Comparison of ENCODE assay signal across 11 cellular contexts in genomic region chr10:93124580-93125318, GRCh38. TPM values are rescaled to one million over a fixed set of nuclear protein-coding genes. Genes with fewer than 3 reads are reported as not detected.
A peak's percentile ranks its signal among the peaks of the same experiment; 100 is the strongest.
DNase-seq lines count a peak whose midpoint lies in the region; ATAC-seq and TF ChIP-seq lines count a peak whose summit lies in the region.
"Had no signal": no experiment of that assay in that cellular context is flagged by ENCODE, and none has a peak within 500 bp of the region (broad histone marks: within the 10 kb centered on the region; RNA-seq: fewer than 3 reads in every experiment).

No MANE protein-coding gene starts in this region.

- no peaks in the 10 kb centered on the region for H3K36me3 ChIP-seq in hepatocyte (replicated peaks; ENCODE audit: insufficient read depth, low read depth)
- H3K36me3 ChIP-seq in endodermal cell (ENCODE audit: control insufficient read depth, insufficient read depth, low read length), result no peaks in the 10 kb centered on the region
- H3K36me3 ChIP-seq in smooth muscle cell (ENCODE audit: low read depth), result no peaks in the 10 kb centered on the region
- H3K36me3 ChIP-seq: Peyer's patch had no signal

- H3K4me2 ChIP-seq in hepatocyte (no peak overlapping the region), smooth muscle cell (no peak overlapping the region)

- no peaks in the 10 kb centered on the region for H3K4me1 Mint-ChIP-seq in endodermal cell
- H3K4me1 Mint-ChIP-seq: WTC11 had no signal

- H3K4me3 Mint-ChIP-seq in endodermal cell, result no peak overlapping the region
- H3K4me3 Mint-ChIP-seq: WTC11 had no signal

- H3K27me3 ChIP-seq in hepatocyte (no peaks in the 10 kb centered on the region), endodermal cell (ENCODE audit: control insufficient read depth, insufficient read depth, low read length, poor library complexity, severe bottlenecking) (no peaks in the 10 kb centered on the region), smooth muscle cell (ENCODE audit: low read depth) (no peaks in the 10 kb centered on the region)
- H3K27me3 ChIP-seq: Peyer's patch had no signal

- peaks cover 11% of the 10 kb centered on the region for H3K4me1 ChIP-seq in hepatocyte (ENCODE audit: insufficient read depth)
- no peaks in the 10 kb centered on the region for H3K4me1 ChIP-seq in endodermal cell (ENCODE audit: control insufficient read depth, insufficient read depth, low read length)
- no peaks in the 10 kb centered on the region for H3K4me1 ChIP-seq in smooth muscle cell (ENCODE audit: low read depth)

- peaks cover 14% of the 10 kb centered on the region for H3K36me3 Mint-ChIP-seq in endodermal cell (ENCODE audit: low read depth)

- H3K9ac ChIP-seq in endodermal cell (ENCODE audit: extremely low read depth, low read length, poor library complexity, severe bottlenecking) (no peak overlapping the region), smooth muscle cell (ENCODE audit: low read depth) (no peak overlapping the region)

- no peak overlapping the region for H2AFZ ChIP-seq in hepatocyte
- H2AFZ ChIP-seq in smooth muscle cell (ENCODE audit: low read depth), result no peak overlapping the region

- H3K9me2 ChIP-seq in hepatocyte (replicated peaks; ENCODE audit: insufficient read depth), result no peaks in the 10 kb centered on the region

- peaks cover 41% of the 10 kb centered on the region for H3K9me3 Mint-ChIP-seq in endodermal cell

- H4K20me1 ChIP-seq in hepatocyte (ENCODE audit: insufficient read depth, poor library complexity, severe bottlenecking) (no peaks in the 10 kb centered on the region), smooth muscle cell (ENCODE audit: low read depth) (no peaks in the 10 kb centered on the region)

- H3K27ac ChIP-seq in hepatocyte (peak overlapping the region; percentile 66), endodermal cell (ENCODE audit: low read depth, low read length) (no peak overlapping the region), smooth muscle cell (ENCODE audit: low read depth) (no peak overlapping the region)

- H3K79me2 ChIP-seq in hepatocyte, result no peaks in the 10 kb centered on the region
- H3K79me2 ChIP-seq in smooth muscle cell (ENCODE audit: low read depth), result no peaks in the 10 kb centered on the region

- no peak overlapping the region for H3K27ac Mint-ChIP-seq in endodermal cell
- H3K27ac Mint-ChIP-seq: WTC11 had no signal

- ATAC-seq in GM18498 (IDR thresholded peaks at IDR 0.05; ENCODE audit: unreplicated experiment) (peak; percentile 74), GM21825 (IDR thresholded peaks at IDR 0.05; ENCODE audit: unreplicated experiment) (peak; percentile 63)
- ATAC-seq: WTC11 had no signal

- H3K9me3 ChIP-seq in hepatocyte (ENCODE audit: low read depth) (no peaks in the 10 kb centered on the region), endodermal cell (ENCODE audit: control insufficient read depth, low read length) (peaks cover 41% of the 10 kb centered on the region), smooth muscle cell (replicated peaks; ENCODE audit: low read depth) (no peaks in the 10 kb centered on the region)

- DNase-seq in KBM-7 (peak; percentile 57), hepatocyte (ENCODE audit: low spot score) (peak; percentile 32), endodermal cell (no peak), smooth muscle cell (lab: John Stamatoyannopoulos, UW; ENCODE audit: unreplicated experiment) (no peak), GF-D8 (lab: John Stamatoyannopoulos, UW) (no peak)
- no peak for DNase-seq in stimulated activated CD4-positive, alpha-beta T cell treated with anti-CD3 and anti-CD28 coated beads, Interleukin-4, amount 100 ng/mL, for 24 hours
- DNase-seq: NCI-H1930, Peyer's patch had no signal

- H3K4me3 ChIP-seq in hepatocyte (no peak overlapping the region), endodermal cell (ENCODE audit: low read length) (no peak overlapping the region), smooth muscle cell (no peak overlapping the region)
- H3K4me3 ChIP-seq: Peyer's patch had no signal

- H3F3A ChIP-seq in smooth muscle cell (ENCODE audit: low read depth), result no peaks in the 10 kb centered on the region

- in situ Hi-C loops in KBM-7 (cut with MboI; ENCODE audit: low pct_unique_long_range_greater_than_20kb, low sequenced_read_pairs), result no loop called here

- H3K27me3 Mint-ChIP-seq in endodermal cell (ENCODE audit: insufficient read depth), result peaks cover 2% of the 10 kb centered on the region

- 45% methylated on average over 6 of the region's 6 CpGs for WGBS in hepatocyte (ENCODE audit: low lambda C conversion rate, missing lambda C conversion rate)
- WGBS in endodermal cell (ENCODE audit: insufficient coverage in 1 of 2, insufficient read length in 1 of 2), 2 experiments, result 84 to 93% methylated on average over 6 of the region's 6 CpGs
- 70% methylated on average over 6 of the region's 6 CpGs for WGBS in smooth muscle cell (ENCODE audit: low lambda C conversion rate)

- TF ChIP-seq CTCF in hepatocyte (IDR thresholded peaks at IDR 0.05; ENCODE audit: poor library complexity) (no peak), endodermal cell (conservative IDR thresholded peaks at IDR 0.05) (no peak), smooth muscle cell (IDR thresholded peaks at IDR 0.05; ENCODE audit: borderline replicate concordance, insufficient read depth, poor library complexity, severe bottlenecking) (no peak)

RNA-seq across cellular contexts. Expression of gene CYP26A1, which starts 51.1 kb away (rescaled TPM):
- total RNA-seq in hepatocyte (0.40 and 0.80 TPM in 2 replicates), endodermal cell (100 to 1,000 TPM; 800 to 857 TPM), smooth muscle cell (not detected in 2 replicates)
- polyA plus RNA-seq in hepatocyte (0.69 TPM in 1 of 2 replicates, not detected in the other), smooth muscle cell (0.14 TPM in 1 of 2 replicates, not detected in the other)
- polyA plus RNA-seq in endodermal cell (2013, experiment 1 of 2), result 184 TPM
- 223 TPM for polyA plus RNA-seq in endodermal cell (2013, experiment 2 of 2)
- total RNA-seq: Peyer's patch had no signal

Comparison
In these comparisons a context has a peak if more than half of its experiments do, and no peak if none do; other contexts are left out.
1. DNase-seq: peak in KBM-7 (single experiment) and hepatocyte (single experiment); none in stimulated activated CD4-positive, alpha-beta T cell treated with anti-CD3 and anti-CD28 coated beads, Interleukin-4, amount 100 ng/mL, for 24 hours (single experiment), endodermal cell (single experiment), smooth muscle cell (single experiment) and GF-D8 (single experiment).
2. RNA of gene CYP26A1, which starts 51.1 kb away (total RNA-seq): 800 to 857 TPM in endodermal cell; 0.40 to 0.80 TPM in hepatocyte and not detected in smooth muscle cell; every median in the first group is over 100 times any median in the second.